In genomic region chr10:112446055-112446854, GRCh38 we compare ENCODE assay signal across 8 cellular contexts. TPM values are rescaled to one million over a fixed set of nuclear protein-coding genes. Genes with fewer than 3 reads are reported as not detected.
A peak's percentile ranks its signal among the peaks of the same experiment; 100 is the strongest.
DNase-seq lines count a peak whose midpoint lies in the region; ATAC-seq, FAIRE-seq and TF ChIP-seq lines count a peak whose summit lies in the region.

No MANE protein-coding gene starts in this region.

- POLR2A ChIA-PET in activated CD4-positive, alpha-beta T cell treated with anti-CD3 and anti-CD28 coated beads, Interleukin-2, amount 10 ng/mL, durations not matched to agents 7 days and 5 days (lab: Charles Lee), result no interaction called here

- H3K18ac ChIP-seq in trophoblast cell (ENCODE audit: low read length), result peak overlapping the region; percentile 36

- H2BK5ac ChIP-seq in trophoblast cell (ENCODE audit: low read depth, low read length, poor library complexity), result peak overlapping the region; percentile 5

- no peak overlapping the region for H2BK120ac ChIP-seq in trophoblast cell (ENCODE audit: insufficient read depth, low read length, poor library complexity)

- 0 out of 2 replicates have a peak, but pooled peaks cover 3% of the 10 kb centered on the region for H3K4me1 ChIP-seq in HUES6 (ENCODE audit: control insufficient read depth, insufficient read depth, low read length)
- H3K4me1 ChIP-seq in foreskin keratinocyte, result peaks cover 15% of the 10 kb centered on the region
- H3K4me1 ChIP-seq in trophoblast cell (ENCODE audit: control insufficient read depth in 1 of 2, insufficient read depth in 2 of 2, low read length in 2 of 2), result peaks cover 0 to 5% of the 10 kb centered on the region in 2 experiments

- H2AK5ac ChIP-seq in trophoblast cell (ENCODE audit: low read length), result no peak overlapping the region

- H3K9me3 ChIP-seq in HUES6 (ENCODE audit: control insufficient read depth, insufficient read depth, low read depth, low read length) (no peaks in the 10 kb centered on the region), trophoblast cell (ENCODE audit: insufficient read depth, low read depth, low read length) (no peaks in the 10 kb centered on the region)

- H3K27me3 Mint-ChIP-seq in activated CD4-positive, alpha-beta T cell treated with anti-CD3 and anti-CD28 coated beads, Interleukin-2, amount 10 ng/mL, durations not matched to agents 7 days and 5 days, result no peaks in the 10 kb centered on the region

- peaks cover 9% of the 10 kb centered on the region for H3K79me2 ChIP-seq in trophoblast cell (ENCODE audit: control insufficient read depth, insufficient read depth, low read length, poor library complexity)

- no peak for DNase-seq in GM12892 (ENCODE audit: insufficient read length)
- DNase-seq in activated CD4-positive, alpha-beta T cell treated with anti-CD3 and anti-CD28 coated beads, Interleukin-2, amount 10 ng/mL, durations not matched to agents 7 days and 5 days, result no peak
- peak in 1 of 2 donors; percentile 37 for DNase-seq in foreskin keratinocyte
- DNase-seq in trophoblast cell, result peak in 1 of 2 donors; percentile 17
- no peak for DNase-seq in ecto neural progenitor cell (ENCODE audit: low spot score)

- FAIRE-seq in GM12892 (lab: Jason Lieb, UNC), result peak; percentile 73

- no peaks in the 10 kb centered on the region for H3K9me3 Mint-ChIP-seq in activated CD4-positive, alpha-beta T cell treated with anti-CD3 and anti-CD28 coated beads, Interleukin-2, amount 10 ng/mL, durations not matched to agents 7 days and 5 days

- peak overlapping the region; percentile 24 for H2AFZ ChIP-seq in trophoblast cell (ENCODE audit: insufficient read depth, low read length, poor library complexity)

- H3K4me3 ChIP-seq in HUES6 (ENCODE audit: low read depth, low read length) (peak overlapping the region; percentile 96), trophoblast cell (ENCODE audit: low read depth, low read length) (peak overlapping the region; percentile 97)

- peak overlapping the region; percentile 22 for H4K12ac ChIP-seq in trophoblast cell (ENCODE audit: low read depth, low read length)

- peak overlapping the region; percentile 64 for H3K4ac ChIP-seq in trophoblast cell (ENCODE audit: low read depth, low read length)

- no peak for TF ChIP-seq POLR2A in GM12892 (IDR thresholded peaks at IDR 0.05; ENCODE audit: low read depth, low read length)

- peaks cover 33% of the 10 kb centered on the region for H3K36me3 Mint-ChIP-seq in activated CD4-positive, alpha-beta T cell treated with anti-CD3 and anti-CD28 coated beads, Interleukin-2, amount 10 ng/mL, durations not matched to agents 7 days and 5 days (ENCODE audit: low read depth)

- peak overlapping the region; percentile 41 for H4K91ac ChIP-seq in trophoblast cell (ENCODE audit: low read depth, low read length)

- H3K23ac ChIP-seq in trophoblast cell (ENCODE audit: low read length), result no peak overlapping the region

- peaks cover 56% of the 10 kb centered on the region for H3K4me1 Mint-ChIP-seq in activated CD4-positive, alpha-beta T cell treated with anti-CD3 and anti-CD28 coated beads, Interleukin-2, amount 10 ng/mL, durations not matched to agents 7 days and 5 days

- no CpG with 5 or more reads among the region's 20 CpGs for WGBS in trophoblast cell (ENCODE audit: extremely low coverage, insufficient coverage, insufficient read length)

- peaks cover 10% of the 10 kb centered on the region for H3K79me1 ChIP-seq in trophoblast cell (ENCODE audit: low read length)

- H3K27ac ChIP-seq in HUES6 (ENCODE audit: low read depth, low read length) (peak overlapping the region; percentile 98), foreskin keratinocyte (peak overlapping the region; percentile 98), trophoblast cell (ENCODE audit: low read depth, low read length) (peak overlapping the region; percentile 8)

- H3K27me3 ChIP-seq in HUES6 (ENCODE audit: control insufficient read depth, insufficient read depth, low read length) (no peaks in the 10 kb centered on the region), foreskin keratinocyte (no peaks in the 10 kb centered on the region), trophoblast cell (ENCODE audit: insufficient read depth, low read length) (no peaks in the 10 kb centered on the region)

- peak overlapping the region; percentile 82 for H3K4me2 ChIP-seq in trophoblast cell (ENCODE audit: low read length)

- H3K27ac Mint-ChIP-seq in activated CD4-positive, alpha-beta T cell treated with anti-CD3 and anti-CD28 coated beads, Interleukin-2, amount 10 ng/mL, durations not matched to agents 7 days and 5 days, result peak overlapping the region; percentile 94

- H3K9ac ChIP-seq in HUES6 (ENCODE audit: low read length) (peak overlapping the region; percentile 95), trophoblast cell (ENCODE audit: low read length) (peak overlapping the region; percentile 96)

- CTCF ChIA-PET in activated CD4-positive, alpha-beta T cell treated with anti-CD3 and anti-CD28 coated beads, Interleukin-2, amount 10 ng/mL, durations not matched to agents 7 days and 5 days (lab: Charles Lee), result interaction anchor here (1.0 to 1.8 kb wide), 3 partner anchors 12 to 20 kb away, joined by 3 to 5 read pairs (median 4); no protein-coding TSS in a partner anchor

- peak; percentile 34 for ATAC-seq in foreskin keratinocyte
- ATAC-seq in GM21576 (IDR thresholded peaks at IDR 0.05; ENCODE audit: unreplicated experiment), result no peak
- ATAC-seq in esophagus mucosa, result no peak

- H3K36me3 ChIP-seq in HUES6 (ENCODE audit: control insufficient read depth, insufficient read depth, low read length), result peaks cover 43% of the 10 kb centered on the region
- H3K36me3 ChIP-seq in trophoblast cell (ENCODE audit: control insufficient read depth in 1 of 2, insufficient read depth in 2 of 2, low read length in 2 of 2), result peaks cover 0 to 13% of the 10 kb centered on the region in 2 experiments

- H2BK12ac ChIP-seq in trophoblast cell (ENCODE audit: low read length), result no peak overlapping the region

- TF ChIP-seq CTCF in foreskin keratinocyte (conservative IDR thresholded peaks at IDR 0.05), result no peak

- H4K8ac ChIP-seq in trophoblast cell (ENCODE audit: low read depth, low read length), result peak overlapping the region; percentile 97

- H3K14ac ChIP-seq in trophoblast cell (ENCODE audit: low read length), result peak overlapping the region; percentile 17

- peak overlapping the region; percentile 87 for H3K4me3 Mint-ChIP-seq in activated CD4-positive, alpha-beta T cell treated with anti-CD3 and anti-CD28 coated beads, Interleukin-2, amount 10 ng/mL, durations not matched to agents 7 days and 5 days

RNA-seq across cellular contexts. Expression of gene ZDHHC6, which starts 0.5 kb away (rescaled TPM):
- 38.1 TPM for polyA plus RNA-seq in GM12892 (2012; ENCODE audit: missing spikeins)
- 10 to 100 TPM; 47.8 to 64.3 TPM for total RNA-seq in activated CD4-positive, alpha-beta T cell treated with anti-CD3 and anti-CD28 coated beads, Interleukin-2, amount 10 ng/mL, durations not matched to agents 7 days and 5 days
- total RNA-seq in foreskin keratinocyte, result 32.7 and 37.6 TPM in 2 replicates
- 23.1 and 26.8 TPM in 2 replicates for polyA plus RNA-seq in foreskin keratinocyte
- 18.5 and 19.0 TPM in 2 replicates for polyA plus RNA-seq in trophoblast cell (2013)
- 19.9 TPM for total RNA-seq in esophagus mucosa

RNA-seq across cellular contexts. Expression of gene VTI1A, which starts 0.8 kb away (rescaled TPM):
- 16.7 TPM for polyA plus RNA-seq in GM12892 (2012; ENCODE audit: missing spikeins)
- total RNA-seq in activated CD4-positive, alpha-beta T cell treated with anti-CD3 and anti-CD28 coated beads, Interleukin-2, amount 10 ng/mL, durations not matched to agents 7 days and 5 days, result 10 to 100 TPM; 39.6 to 41.5 TPM
- total RNA-seq in foreskin keratinocyte (18.8 and 20.6 TPM in 2 replicates), esophagus mucosa (28.0 TPM)
- 6.5 and 7.7 TPM in 2 replicates for polyA plus RNA-seq in foreskin keratinocyte
- 11.6 and 12.1 TPM in 2 replicates for polyA plus RNA-seq in trophoblast cell (2013)

Comparison
In these comparisons a context has a peak if more than half of its experiments do, and no peak if none do; other contexts are left out.
1. H3K27ac ChIP-seq: peak in every context shown above with its lines; median percentile 98 in HUES6; 98 in foreskin keratinocyte; 8 in trophoblast cell.